In the genomic region with DNA sequence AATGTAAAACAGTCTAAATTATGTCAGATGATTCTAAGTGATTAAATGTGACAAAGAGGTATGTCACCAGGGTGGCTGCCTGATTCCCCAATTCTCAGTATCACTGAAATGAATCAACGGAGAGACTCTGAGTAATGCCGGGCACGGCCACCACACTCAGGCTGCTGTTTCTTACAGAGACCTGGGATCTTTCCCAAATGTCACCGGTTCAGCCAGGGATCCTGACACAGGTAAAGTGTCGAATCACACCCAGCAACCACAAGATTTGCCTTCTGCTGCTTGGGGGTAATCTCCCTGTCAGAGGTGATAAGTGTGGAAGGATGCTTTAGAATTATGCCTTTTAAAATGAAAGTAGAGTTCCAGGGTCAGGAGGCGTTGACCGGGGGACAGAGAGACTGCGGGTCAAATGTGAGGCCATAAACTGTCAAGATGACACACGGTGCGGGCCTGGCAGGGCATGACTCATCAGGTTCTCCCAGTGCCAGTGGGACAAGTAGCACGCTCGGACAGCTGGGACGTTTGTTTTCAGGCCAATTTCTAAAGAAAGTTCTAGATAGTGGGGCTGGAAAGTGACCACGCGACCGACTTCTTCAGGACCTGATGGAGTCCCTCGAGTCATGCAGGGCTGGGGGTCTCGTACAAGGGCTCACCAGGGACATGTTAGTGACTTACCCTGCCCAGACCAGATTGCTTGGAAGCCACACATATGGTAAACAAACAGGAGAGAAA, we compare ENCODE assay signal across 1 cellular context.
TF ChIP-seq lines count a peak whose summit lies in the region.

No MANE protein-coding gene starts in this region.

TF ChIP-seq in K562, 482 proteins besides CTCF, POLR2A, EP300 and RAD21 (continued from another document and continues in another):
- TF ChIP-seq PTBP1 (IDR thresholded peaks at IDR 0.05; ENCODE audit: low read depth, low read length): no peak
- 0 out of 2 replicates have a peak, but pooled peaks have one; percentile 17 for TF ChIP-seq TAL1 (IDR thresholded peaks at IDR 0.05)
- TF ChIP-seq HLTF (IDR thresholded peaks at IDR 0.05): no peak
- 0 out of 4 replicates have a peak, but pooled peaks of 1 of the 2 experiments have one; percentile 69 for TF ChIP-seq RCOR1 (IDR thresholded peaks at IDR 0.05; ENCODE audit: borderline replicate concordance in 1 of 2, low read depth in 2 of 2, low read length in 2 of 2)
- TF ChIP-seq ZKSCAN1 (IDR thresholded peaks at IDR 0.05; ENCODE audit: low read depth, low read length): no peak
- TF ChIP-seq TCF7 (IDR thresholded peaks at IDR 0.05; ENCODE audit: borderline replicate concordance): no peak
- no peak for TF ChIP-seq ZNF3 (CRISPR knock-in tag; IDR thresholded peaks at IDR 0.05)
- no peak for TF ChIP-seq BRD9 (IDR thresholded peaks at IDR 0.05; ENCODE audit: low read depth, partially characterized antibody)
- TF ChIP-seq, protein P1, sequence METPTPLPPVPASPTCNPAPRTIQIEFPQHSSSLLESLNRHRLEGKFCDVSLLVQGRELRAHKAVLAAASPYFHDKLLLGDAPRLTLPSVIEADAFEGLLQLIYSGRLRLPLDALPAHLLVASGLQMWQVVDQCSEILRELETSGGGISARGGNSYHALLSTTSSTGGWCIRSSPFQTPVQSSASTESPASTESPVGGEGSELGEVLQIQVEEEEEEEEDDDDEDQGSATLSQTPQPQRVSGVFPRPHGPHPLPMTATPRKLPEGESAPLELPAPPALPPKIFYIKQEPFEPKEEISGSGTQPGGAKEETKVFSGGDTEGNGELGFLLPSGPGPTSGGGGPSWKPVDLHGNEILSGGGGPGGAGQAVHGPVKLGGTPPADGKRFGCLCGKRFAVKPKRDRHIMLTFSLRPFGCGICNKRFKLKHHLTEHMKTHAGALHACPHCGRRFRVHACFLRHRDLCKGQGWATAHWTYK (CRISPR knock-in tag; IDR thresholded peaks at IDR 0.05): no peak
- TF ChIP-seq, protein P2, sequence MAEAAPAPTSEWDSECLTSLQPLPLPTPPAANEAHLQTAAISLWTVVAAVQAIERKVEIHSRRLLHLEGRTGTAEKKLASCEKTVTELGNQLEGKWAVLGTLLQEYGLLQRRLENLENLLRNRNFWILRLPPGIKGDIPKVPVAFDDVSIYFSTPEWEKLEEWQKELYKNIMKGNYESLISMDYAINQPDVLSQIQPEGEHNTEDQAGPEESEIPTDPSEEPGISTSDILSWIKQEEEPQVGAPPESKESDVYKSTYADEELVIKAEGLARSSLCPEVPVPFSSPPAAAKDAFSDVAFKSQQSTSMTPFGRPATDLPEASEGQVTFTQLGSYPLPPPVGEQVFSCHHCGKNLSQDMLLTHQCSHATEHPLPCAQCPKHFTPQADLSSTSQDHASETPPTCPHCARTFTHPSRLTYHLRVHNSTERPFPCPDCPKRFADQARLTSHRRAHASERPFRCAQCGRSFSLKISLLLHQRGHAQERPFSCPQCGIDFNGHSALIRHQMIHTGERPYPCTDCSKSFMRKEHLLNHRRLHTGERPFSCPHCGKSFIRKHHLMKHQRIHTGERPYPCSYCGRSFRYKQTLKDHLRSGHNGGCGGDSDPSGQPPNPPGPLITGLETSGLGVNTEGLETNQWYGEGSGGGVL (CRISPR knock-in tag; IDR thresholded peaks at IDR 0.05): no peak
- peak; percentile 67; the same call in 1 of the 2 replicates for TF ChIP-seq GATAD2A (IDR thresholded peaks at IDR 0.05)
- TF ChIP-seq GTF3C2 (IDR thresholded peaks at IDR 0.05; ENCODE audit: borderline replicate concordance, extremely low read depth, insufficient read length): no peak
- TF ChIP-seq NFYB (IDR thresholded peaks at IDR 0.05; ENCODE audit: extremely low read depth, insufficient read length): no peak
- TF ChIP-seq MYC (IDR thresholded peaks at IDR 0.05; ENCODE audit: low read depth, low read length): no peak
- TF ChIP-seq MYC (CRISPR knock-in tag; IDR thresholded peaks at IDR 0.05; ENCODE audit: borderline replicate concordance, low read depth): no peak
- TF ChIP-seq ETS1 (conservative IDR thresholded peaks at IDR 0.05; ENCODE audit: control insufficient read depth, low read depth, low read length): no peak
- TF ChIP-seq, protein P3, sequence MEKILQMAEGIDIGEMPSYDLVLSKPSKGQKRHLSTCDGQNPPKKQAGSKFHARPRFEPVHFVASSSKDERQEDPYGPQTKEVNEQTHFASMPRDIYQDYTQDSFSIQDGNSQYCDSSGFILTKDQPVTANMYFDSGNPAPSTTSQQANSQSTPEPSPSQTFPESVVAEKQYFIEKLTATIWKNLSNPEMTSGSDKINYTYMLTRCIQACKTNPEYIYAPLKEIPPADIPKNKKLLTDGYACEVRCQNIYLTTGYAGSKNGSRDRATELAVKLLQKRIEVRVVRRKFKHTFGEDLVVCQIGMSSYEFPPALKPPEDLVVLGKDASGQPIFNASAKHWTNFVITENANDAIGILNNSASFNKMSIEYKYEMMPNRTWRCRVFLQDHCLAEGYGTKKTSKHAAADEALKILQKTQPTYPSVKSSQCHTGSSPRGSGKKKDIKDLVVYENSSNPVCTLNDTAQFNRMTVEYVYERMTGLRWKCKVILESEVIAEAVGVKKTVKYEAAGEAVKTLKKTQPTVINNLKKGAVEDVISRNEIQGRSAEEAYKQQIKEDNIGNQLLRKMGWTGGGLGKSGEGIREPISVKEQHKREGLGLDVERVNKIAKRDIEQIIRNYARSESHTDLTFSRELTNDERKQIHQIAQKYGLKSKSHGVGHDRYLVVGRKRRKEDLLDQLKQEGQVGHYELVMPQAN (IDR thresholded peaks at IDR 0.05; ENCODE audit: borderline replicate concordance): no peak
- no peak for TF ChIP-seq FOXA1 (IDR thresholded peaks at IDR 0.05; ENCODE audit: borderline replicate concordance)
- TF ChIP-seq ZNF551 (CRISPR knock-in tag; IDR thresholded peaks at IDR 0.05): no peak
- no peak for TF ChIP-seq ZNF668 (CRISPR knock-in tag; IDR thresholded peaks at IDR 0.05)
- TF ChIP-seq ZNF41 (CRISPR knock-in tag; conservative IDR thresholded peaks at IDR 0.05): no peak
- TF ChIP-seq MEIS2 (IDR thresholded peaks at IDR 0.05; ENCODE audit: partially characterized antibody): peak; percentile 95
- no peak for TF ChIP-seq ZNF79 (CRISPR knock-in tag; IDR thresholded peaks at IDR 0.05; ENCODE audit: low read depth)
- TF ChIP-seq HMGXB4 (CRISPR knock-in tag; IDR thresholded peaks at IDR 0.05): no peak
- TF ChIP-seq ETV6 (IDR thresholded peaks at IDR 0.05; ENCODE audit: borderline replicate concordance in 1 of 2, low read depth in 2 of 2, low read length in 1 of 2): no peak
- no peak for TF ChIP-seq ETV6 (CRISPR knock-in tag; IDR thresholded peaks at IDR 0.05; ENCODE audit: borderline replicate concordance)
- peak; percentile 68 for TF ChIP-seq MGA (IDR thresholded peaks at IDR 0.05)
- TF ChIP-seq DACH1 (IDR thresholded peaks at IDR 0.05; ENCODE audit: partially characterized antibody): peak; percentile 49
- no peak for TF ChIP-seq ETV1 (tag; conservative IDR thresholded peaks at IDR 0.05; ENCODE audit: low read depth)
